Comparison of ENCODE assay signal across 1 cellular context in the genomic region with DNA sequence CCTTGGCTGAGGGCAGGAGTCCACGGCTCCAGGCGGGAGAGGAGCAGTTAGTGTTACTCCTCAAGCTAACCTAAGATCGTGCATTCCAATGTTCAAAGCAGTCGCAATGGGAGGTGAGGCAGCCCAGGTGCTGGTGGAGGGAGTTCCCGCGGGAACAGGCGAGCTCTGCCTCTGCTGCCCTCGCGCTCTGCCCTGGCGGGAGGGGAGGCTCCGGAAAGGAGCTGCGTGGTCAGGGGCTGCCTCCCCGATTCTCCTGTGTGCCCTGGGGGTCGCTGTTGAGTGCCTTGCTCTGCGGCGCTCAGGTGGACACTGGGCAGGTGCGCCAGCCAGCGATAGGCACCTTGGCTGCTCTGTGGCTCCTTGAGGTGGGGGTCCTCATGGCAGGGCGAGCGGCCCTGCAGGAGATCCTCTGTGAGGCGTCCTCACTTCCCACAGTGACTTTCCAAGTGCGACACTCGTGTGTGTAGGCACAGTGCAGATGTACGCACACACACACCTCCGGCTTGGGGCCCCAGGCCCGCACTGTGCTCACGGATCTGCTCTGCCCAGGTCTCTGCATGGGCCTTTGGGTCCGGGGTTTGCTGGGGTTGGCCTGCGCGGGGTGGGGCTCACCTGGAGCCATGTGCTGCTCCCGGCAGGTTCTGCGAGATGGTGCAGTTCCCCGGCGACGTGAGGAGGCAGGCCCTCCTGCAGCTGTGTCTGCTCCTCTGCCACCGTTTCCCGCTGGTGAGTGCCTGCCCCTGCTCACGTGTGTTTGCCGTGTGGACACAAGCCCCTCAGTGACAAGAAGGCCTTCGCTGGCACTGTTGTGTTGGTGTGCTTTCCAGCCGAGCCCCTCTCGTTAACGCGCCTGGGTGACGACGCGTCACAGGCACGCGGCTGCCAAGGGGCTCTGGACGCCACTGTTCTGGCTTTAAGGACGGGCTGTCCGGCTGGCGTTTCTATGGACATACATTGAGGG.
TF ChIP-seq lines count a peak whose summit lies in the region.

No MANE protein-coding gene starts in this region.

TF ChIP-seq in H1, 55 proteins besides CTCF, POLR2A, EP300 and RAD21:
- no peak for TF ChIP-seq SIRT6 (IDR thresholded peaks at IDR 0.05; ENCODE audit: low read length)
- TF ChIP-seq, protein P1, sequence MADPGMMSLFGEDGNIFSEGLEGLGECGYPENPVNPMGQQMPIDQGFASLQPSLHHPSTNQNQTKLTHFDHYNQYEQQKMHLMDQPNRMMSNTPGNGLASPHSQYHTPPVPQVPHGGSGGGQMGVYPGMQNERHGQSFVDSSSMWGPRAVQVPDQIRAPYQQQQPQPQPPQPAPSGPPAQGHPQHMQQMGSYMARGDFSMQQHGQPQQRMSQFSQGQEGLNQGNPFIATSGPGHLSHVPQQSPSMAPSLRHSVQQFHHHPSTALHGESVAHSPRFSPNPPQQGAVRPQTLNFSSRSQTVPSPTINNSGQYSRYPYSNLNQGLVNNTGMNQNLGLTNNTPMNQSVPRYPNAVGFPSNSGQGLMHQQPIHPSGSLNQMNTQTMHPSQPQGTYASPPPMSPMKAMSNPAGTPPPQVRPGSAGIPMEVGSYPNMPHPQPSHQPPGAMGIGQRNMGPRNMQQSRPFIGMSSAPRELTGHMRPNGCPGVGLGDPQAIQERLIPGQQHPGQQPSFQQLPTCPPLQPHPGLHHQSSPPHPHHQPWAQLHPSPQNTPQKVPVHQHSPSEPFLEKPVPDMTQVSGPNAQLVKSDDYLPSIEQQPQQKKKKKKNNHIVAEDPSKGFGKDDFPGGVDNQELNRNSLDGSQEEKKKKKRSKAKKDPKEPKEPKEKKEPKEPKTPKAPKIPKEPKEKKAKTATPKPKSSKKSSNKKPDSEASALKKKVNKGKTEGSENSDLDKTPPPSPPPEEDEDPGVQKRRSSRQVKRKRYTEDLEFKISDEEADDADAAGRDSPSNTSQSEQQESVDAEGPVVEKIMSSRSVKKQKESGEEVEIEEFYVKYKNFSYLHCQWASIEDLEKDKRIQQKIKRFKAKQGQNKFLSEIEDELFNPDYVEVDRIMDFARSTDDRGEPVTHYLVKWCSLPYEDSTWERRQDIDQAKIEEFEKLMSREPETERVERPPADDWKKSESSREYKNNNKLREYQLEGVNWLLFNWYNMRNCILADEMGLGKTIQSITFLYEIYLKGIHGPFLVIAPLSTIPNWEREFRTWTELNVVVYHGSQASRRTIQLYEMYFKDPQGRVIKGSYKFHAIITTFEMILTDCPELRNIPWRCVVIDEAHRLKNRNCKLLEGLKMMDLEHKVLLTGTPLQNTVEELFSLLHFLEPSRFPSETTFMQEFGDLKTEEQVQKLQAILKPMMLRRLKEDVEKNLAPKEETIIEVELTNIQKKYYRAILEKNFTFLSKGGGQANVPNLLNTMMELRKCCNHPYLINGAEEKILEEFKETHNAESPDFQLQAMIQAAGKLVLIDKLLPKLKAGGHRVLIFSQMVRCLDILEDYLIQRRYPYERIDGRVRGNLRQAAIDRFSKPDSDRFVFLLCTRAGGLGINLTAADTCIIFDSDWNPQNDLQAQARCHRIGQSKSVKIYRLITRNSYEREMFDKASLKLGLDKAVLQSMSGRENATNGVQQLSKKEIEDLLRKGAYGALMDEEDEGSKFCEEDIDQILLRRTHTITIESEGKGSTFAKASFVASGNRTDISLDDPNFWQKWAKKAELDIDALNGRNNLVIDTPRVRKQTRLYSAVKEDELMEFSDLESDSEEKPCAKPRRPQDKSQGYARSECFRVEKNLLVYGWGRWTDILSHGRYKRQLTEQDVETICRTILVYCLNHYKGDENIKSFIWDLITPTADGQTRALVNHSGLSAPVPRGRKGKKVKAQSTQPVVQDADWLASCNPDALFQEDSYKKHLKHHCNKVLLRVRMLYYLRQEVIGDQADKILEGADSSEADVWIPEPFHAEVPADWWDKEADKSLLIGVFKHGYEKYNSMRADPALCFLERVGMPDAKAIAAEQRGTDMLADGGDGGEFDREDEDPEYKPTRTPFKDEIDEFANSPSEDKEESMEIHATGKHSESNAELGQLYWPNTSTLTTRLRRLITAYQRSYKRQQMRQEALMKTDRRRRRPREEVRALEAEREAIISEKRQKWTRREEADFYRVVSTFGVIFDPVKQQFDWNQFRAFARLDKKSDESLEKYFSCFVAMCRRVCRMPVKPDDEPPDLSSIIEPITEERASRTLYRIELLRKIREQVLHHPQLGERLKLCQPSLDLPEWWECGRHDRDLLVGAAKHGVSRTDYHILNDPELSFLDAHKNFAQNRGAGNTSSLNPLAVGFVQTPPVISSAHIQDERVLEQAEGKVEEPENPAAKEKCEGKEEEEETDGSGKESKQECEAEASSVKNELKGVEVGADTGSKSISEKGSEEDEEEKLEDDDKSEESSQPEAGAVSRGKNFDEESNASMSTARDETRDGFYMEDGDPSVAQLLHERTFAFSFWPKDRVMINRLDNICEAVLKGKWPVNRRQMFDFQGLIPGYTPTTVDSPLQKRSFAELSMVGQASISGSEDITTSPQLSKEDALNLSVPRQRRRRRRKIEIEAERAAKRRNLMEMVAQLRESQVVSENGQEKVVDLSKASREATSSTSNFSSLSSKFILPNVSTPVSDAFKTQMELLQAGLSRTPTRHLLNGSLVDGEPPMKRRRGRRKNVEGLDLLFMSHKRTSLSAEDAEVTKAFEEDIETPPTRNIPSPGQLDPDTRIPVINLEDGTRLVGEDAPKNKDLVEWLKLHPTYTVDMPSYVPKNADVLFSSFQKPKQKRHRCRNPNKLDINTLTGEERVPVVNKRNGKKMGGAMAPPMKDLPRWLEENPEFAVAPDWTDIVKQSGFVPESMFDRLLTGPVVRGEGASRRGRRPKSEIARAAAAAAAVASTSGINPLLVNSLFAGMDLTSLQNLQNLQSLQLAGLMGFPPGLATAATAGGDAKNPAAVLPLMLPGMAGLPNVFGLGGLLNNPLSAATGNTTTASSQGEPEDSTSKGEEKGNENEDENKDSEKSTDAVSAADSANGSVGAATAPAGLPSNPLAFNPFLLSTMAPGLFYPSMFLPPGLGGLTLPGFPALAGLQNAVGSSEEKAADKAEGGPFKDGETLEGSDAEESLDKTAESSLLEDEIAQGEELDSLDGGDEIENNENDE (IDR thresholded peaks at IDR 0.05; ENCODE audit: insufficient replicate concordance, low read length): no peak
